Comparison of ENCODE assay signal across 1 cellular context in the genomic region with DNA sequence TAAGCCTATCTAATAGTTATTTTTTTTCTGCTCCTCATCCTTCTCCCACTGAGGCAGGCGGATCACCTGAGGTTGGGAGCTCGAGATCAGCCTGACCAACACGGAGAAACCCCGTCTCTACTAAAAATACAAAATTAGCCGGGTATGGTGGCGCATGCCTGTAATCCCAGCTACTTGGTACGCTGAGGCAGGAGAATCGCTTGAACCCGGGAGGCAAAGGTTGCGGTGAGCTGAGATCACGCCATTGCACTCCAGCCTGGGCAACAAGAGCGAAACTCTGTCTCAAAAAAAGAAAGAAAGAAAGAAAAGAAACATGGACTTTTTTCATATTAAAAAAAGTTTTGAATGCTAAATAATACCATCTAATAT.
TF ChIP-seq lines count a peak whose summit lies in the region.

No MANE protein-coding gene starts in this region.

TF ChIP-seq in K562, 482 proteins besides CTCF, POLR2A, EP300 and RAD21:
- TF ChIP-seq LARP7 (IDR thresholded peaks at IDR 0.05) (0 out of 2 replicates have a peak, but pooled peaks have one; percentile 21), SMARCA5 (IDR thresholded peaks at IDR 0.05) (0 out of 2 replicates have a peak, but pooled peaks have one; percentile 9)
- TF ChIP-seq, protein P1, sequence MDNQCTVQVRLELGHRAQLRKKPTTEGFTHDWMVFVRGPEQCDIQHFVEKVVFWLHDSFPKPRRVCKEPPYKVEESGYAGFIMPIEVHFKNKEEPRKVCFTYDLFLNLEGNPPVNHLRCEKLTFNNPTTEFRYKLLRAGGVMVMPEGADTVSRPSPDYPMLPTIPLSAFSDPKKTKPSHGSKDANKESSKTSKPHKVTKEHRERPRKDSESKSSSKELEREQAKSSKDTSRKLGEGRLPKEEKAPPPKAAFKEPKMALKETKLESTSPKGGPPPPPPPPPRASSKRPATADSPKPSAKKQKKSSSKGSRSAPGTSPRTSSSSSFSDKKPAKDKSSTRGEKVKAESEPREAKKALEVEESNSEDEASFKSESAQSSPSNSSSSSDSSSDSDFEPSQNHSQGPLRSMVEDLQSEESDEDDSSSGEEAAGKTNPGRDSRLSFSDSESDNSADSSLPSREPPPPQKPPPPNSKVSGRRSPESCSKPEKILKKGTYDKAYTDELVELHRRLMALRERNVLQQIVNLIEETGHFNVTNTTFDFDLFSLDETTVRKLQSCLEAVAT (IDR thresholded peaks at IDR 0.05): peak in 1 of 2 experiments; percentile 67; a peak in 2 of 4 replicates
